ENCODE assay signal across 1 cellular context in the genomic region with DNA sequence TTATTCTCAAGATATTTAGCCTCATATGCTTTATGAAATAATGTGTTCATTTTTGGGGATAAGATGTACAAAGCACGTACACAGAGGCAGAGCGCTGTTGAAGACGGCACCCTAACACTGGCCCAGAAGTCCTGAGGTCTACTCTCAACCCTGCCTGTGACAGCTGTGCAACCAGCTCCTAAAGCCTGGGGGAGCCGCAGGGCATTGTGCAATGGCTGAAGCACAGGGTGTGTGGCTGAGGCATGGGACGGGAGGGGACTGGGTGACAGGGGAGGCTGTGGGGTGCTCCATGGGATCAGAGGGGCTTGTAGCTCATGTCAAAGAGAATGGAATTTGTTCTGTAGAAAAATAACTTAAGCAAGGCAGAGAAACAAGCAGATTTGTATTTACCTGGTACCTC.
TF ChIP-seq lines count a peak whose summit lies in the region.

No MANE protein-coding gene starts in this region.

TF ChIP-seq in HepG2, 621 proteins besides CTCF, POLR2A, EP300 and RAD21:
- TF ChIP-seq BRD4 (CRISPR knock-in tag; IDR thresholded peaks at IDR 0.05) = no peak
- no peak for TF ChIP-seq ZFP1 (CRISPR knock-in tag; IDR thresholded peaks at IDR 0.05)
- TF ChIP-seq CEBPB (IDR thresholded peaks at IDR 0.05; ENCODE audit: borderline replicate concordance, low read depth, low read length) = peak; percentile 49; the same call in 1 of the 2 replicates
- TF ChIP-seq GFI1 (CRISPR knock-in tag; IDR thresholded peaks at IDR 0.05; ENCODE audit: borderline replicate concordance) = no peak
- peak; percentile 43 for TF ChIP-seq CEBPG (CRISPR knock-in tag; IDR thresholded peaks at IDR 0.05)
- TF ChIP-seq, protein P1, sequence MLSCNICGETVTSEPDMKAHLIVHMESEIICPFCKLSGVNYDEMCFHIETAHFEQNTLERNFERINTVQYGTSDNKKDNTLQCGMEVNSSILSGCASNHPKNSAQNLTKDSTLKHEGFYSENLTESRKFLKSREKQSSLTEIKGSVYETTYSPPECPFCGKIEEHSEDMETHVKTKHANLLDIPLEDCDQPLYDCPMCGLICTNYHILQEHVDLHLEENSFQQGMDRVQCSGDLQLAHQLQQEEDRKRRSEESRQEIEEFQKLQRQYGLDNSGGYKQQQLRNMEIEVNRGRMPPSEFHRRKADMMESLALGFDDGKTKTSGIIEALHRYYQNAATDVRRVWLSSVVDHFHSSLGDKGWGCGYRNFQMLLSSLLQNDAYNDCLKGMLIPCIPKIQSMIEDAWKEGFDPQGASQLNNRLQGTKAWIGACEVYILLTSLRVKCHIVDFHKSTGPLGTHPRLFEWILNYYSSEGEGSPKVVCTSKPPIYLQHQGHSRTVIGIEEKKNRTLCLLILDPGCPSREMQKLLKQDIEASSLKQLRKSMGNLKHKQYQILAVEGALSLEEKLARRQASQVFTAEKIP (CRISPR knock-in tag; IDR thresholded peaks at IDR 0.05; ENCODE audit: borderline replicate concordance) = no peak
- TF ChIP-seq KDM3A (CRISPR knock-in tag; IDR thresholded peaks at IDR 0.05; ENCODE audit: low read depth) = no peak
TF ChIP-seq in HepG2: peak in this region for 2.
